8 cellular contexts compared by ENCODE assay signal in genomic region chr9:113886471-113886870, GRCh38. TPM values are rescaled to one million over a fixed set of nuclear protein-coding genes. Genes with fewer than 3 reads are reported as not detected.
DNase-seq lines count a peak whose midpoint lies in the region; ATAC-seq, FAIRE-seq and TF ChIP-seq lines count a peak whose summit lies in the region.

No MANE protein-coding gene starts in this region.

- H3K4me1 Mint-ChIP-seq in activated naive CD4-positive, alpha-beta T cell treated with anti-CD3 and anti-CD28 coated beads for 36 hours (ENCODE audit: low read depth), result peaks cover 14% of the 10 kb centered on the region
- peaks cover 29% of the 10 kb centered on the region for H3K4me1 Mint-ChIP-seq in astrocyte (ENCODE audit: low read depth, unreplicated experiment)

- H3K4me2 ChIP-seq in astrocyte (ENCODE audit: low read length), result peak overlapping the region; percentile 69

- peak; percentile 30 to 36 for ATAC-seq in activated naive CD4-positive, alpha-beta T cell treated with anti-CD3 and anti-CD28 coated beads, Interleukin-2, amount 50 U/mL, for 72 hours
- ATAC-seq in right lobe of liver (peak; percentile 56 to 73 (median 66)), upper lobe of left lung (ENCODE audit: low FRiP score in 2 of 2) (peak in 1 of 2 donors; percentile 52), GM21381 (IDR thresholded peaks at IDR 0.05; ENCODE audit: unreplicated experiment) (no peak)

- peaks cover 80% of the 10 kb centered on the region for H4K20me1 ChIP-seq in astrocyte (ENCODE audit: insufficient read depth, low read length)

- TF ChIP-seq POLR2A in right lobe of liver (IDR thresholded peaks at IDR 0.05) (no peak), upper lobe of left lung (IDR thresholded peaks at IDR 0.05) (no peak)

- H3K27me3 Mint-ChIP-seq in activated naive CD4-positive, alpha-beta T cell treated with anti-CD3 and anti-CD28 coated beads for 36 hours (ENCODE audit: low read depth), result peaks cover 3% of the 10 kb centered on the region
- H3K27me3 Mint-ChIP-seq in astrocyte (ENCODE audit: low read depth, unreplicated experiment), result no peaks in the 10 kb centered on the region

- WGBS in right lobe of liver (ENCODE audit: insufficient coverage, low coverage, low lambda C conversion rate, missing lambda C conversion rate), result 0% methylated on average over 1 of the region's 1 CpG
- 0% methylated on average over 1 of the region's 1 CpG for WGBS in upper lobe of left lung, 2 donors

- no peak for FAIRE-seq in astrocyte (lab: Jason Lieb, UNC)

- H3K9me3 ChIP-seq in astrocyte (ENCODE audit: insufficient read depth, low read depth, low read length) (peaks cover 3% of the 10 kb centered on the region), right lobe of liver (no peaks in the 10 kb centered on the region), upper lobe of left lung (peaks cover 0 to 4% (median 0%) of the 10 kb centered on the region in 4 donors)

- TF ChIP-seq EP300 in upper lobe of left lung (IDR thresholded peaks at IDR 0.05), result no peak

- TF ChIP-seq CTCF in astrocyte (IDR thresholded peaks at IDR 0.05; ENCODE audit: insufficient read depth, low read depth, low read length) (no peak), right lobe of liver (IDR thresholded peaks at IDR 0.05) (no peak), upper lobe of left lung (IDR thresholded peaks at IDR 0.05) (no peak)

- H3K4me3 ChIP-seq in astrocyte (ENCODE audit: insufficient read depth, low read depth, low read length) (no peak overlapping the region), right lobe of liver (peak overlapping the region; percentile 16 to 29 (median 21)), upper lobe of left lung (peak overlapping the region in 3 of 4 donors; percentile 20 to 46 (median 37))

- H3K4me1 ChIP-seq in astrocyte (ENCODE audit: insufficient read depth, low read length), result peaks cover 10% of the 10 kb centered on the region
- H3K4me1 ChIP-seq in right lobe of liver, result peaks cover 0 to 29% (median 15%) of the 10 kb centered on the region in 4 donors
- H3K4me1 ChIP-seq in upper lobe of left lung, result peaks cover 12 to 31% (median 18%) of the 10 kb centered on the region in 4 donors

- no peak overlapping the region for H3K4me3 Mint-ChIP-seq in activated naive CD4-positive, alpha-beta T cell treated with anti-CD3 and anti-CD28 coated beads for 36 hours
- no peak overlapping the region for H3K4me3 Mint-ChIP-seq in astrocyte (ENCODE audit: unreplicated experiment)

- H3K36me3 ChIP-seq in astrocyte (ENCODE audit: insufficient read depth, low read length) (no peaks in the 10 kb centered on the region), right lobe of liver (no peaks in the 10 kb centered on the region), upper lobe of left lung (no peaks in the 10 kb centered on the region)

- DNase-seq in activated naive CD4-positive, alpha-beta T cell treated with anti-CD3 and anti-CD28 coated beads, Interleukin-2, amount 50 U/mL, for 72 hours (ENCODE audit: low spot score in 2 of 2), result no peak
- DNase-seq in activated naive CD4-positive, alpha-beta T cell treated with anti-CD3 and anti-CD28 coated beads for 36 hours, result no peak
- no peak for DNase-seq in astrocyte (ENCODE audit: low read depth)
- no peak for DNase-seq in right lobe of liver
- DNase-seq in upper lobe of left lung, result no peak
- DNase-seq in anterior cingulate cortex (lab: John Stamatoyannopoulos, UW), result no peak
- no peak for DNase-seq in AG08396 (ENCODE audit: low spot score)

- H3K79me2 ChIP-seq in astrocyte (ENCODE audit: insufficient read depth, low read length), result peaks cover 98% of the 10 kb centered on the region

- no peaks in the 10 kb centered on the region for H3K27me3 ChIP-seq in astrocyte (ENCODE audit: insufficient read depth, low read length)
- H3K27me3 ChIP-seq in right lobe of liver, result no peaks in the 10 kb centered on the region
- no peaks in the 10 kb centered on the region for H3K27me3 ChIP-seq in upper lobe of left lung

- intact Hi-C loops in activated naive CD4-positive, alpha-beta T cell treated with anti-CD3 and anti-CD28 coated beads for 36 hours (cut with micrococcal nuclease), result no loop called here
- intact Hi-C loops in right lobe of liver (cut with DNase I), result no loop called here

- H3K27ac ChIP-seq in astrocyte (ENCODE audit: low read depth, low read length) (no peak overlapping the region), right lobe of liver (peak overlapping the region; percentile 10 to 79 (median 71)), upper lobe of left lung (peak overlapping the region; percentile 36 to 73 (median 51))

- H3K9ac ChIP-seq in astrocyte (ENCODE audit: low read length), result peak overlapping the region; percentile 28

- H3K27ac Mint-ChIP-seq in activated naive CD4-positive, alpha-beta T cell treated with anti-CD3 and anti-CD28 coated beads, Interleukin-2, amount 50 U/mL, for 72 hours, result peak overlapping the region in 1 of 2 donors; percentile 39
- H3K27ac Mint-ChIP-seq in activated naive CD4-positive, alpha-beta T cell treated with anti-CD3 and anti-CD28 coated beads for 36 hours, result no peak overlapping the region
- peak overlapping the region; percentile 13 for H3K27ac Mint-ChIP-seq in astrocyte (ENCODE audit: unreplicated experiment)

- no peaks in the 10 kb centered on the region for H3K36me3 Mint-ChIP-seq in activated naive CD4-positive, alpha-beta T cell treated with anti-CD3 and anti-CD28 coated beads, Interleukin-2, amount 50 U/mL, for 72 hours
- H3K36me3 Mint-ChIP-seq in activated naive CD4-positive, alpha-beta T cell treated with anti-CD3 and anti-CD28 coated beads for 36 hours (ENCODE audit: low read depth), result no peaks in the 10 kb centered on the region
- H3K36me3 Mint-ChIP-seq in astrocyte (ENCODE audit: low read depth, unreplicated experiment), result peaks cover 29% of the 10 kb centered on the region

- CTCF ChIA-PET in activated naive CD4-positive, alpha-beta T cell treated with anti-CD3 and anti-CD28 coated beads for 36 hours (lab: Charles Lee), result no interaction called here

- H2AFZ ChIP-seq in astrocyte (ENCODE audit: low read depth, low read length), result no peak overlapping the region

- H3K9me3 Mint-ChIP-seq in activated naive CD4-positive, alpha-beta T cell treated with anti-CD3 and anti-CD28 coated beads, Interleukin-2, amount 50 U/mL, for 72 hours, result peaks cover 3% of the 10 kb centered on the region in 2 donors
- no peaks in the 10 kb centered on the region for H3K9me3 Mint-ChIP-seq in activated naive CD4-positive, alpha-beta T cell treated with anti-CD3 and anti-CD28 coated beads for 36 hours
- H3K9me3 Mint-ChIP-seq in astrocyte (ENCODE audit: unreplicated experiment), result peaks cover 6% of the 10 kb centered on the region

RNA-seq across cellular contexts. Expression of gene ZNF618, which starts 10.4 kb away (rescaled TPM):
- under 1 TPM; 0.08 to 0.09 TPM for total RNA-seq in activated naive CD4-positive, alpha-beta T cell treated with anti-CD3 and anti-CD28 coated beads, Interleukin-2, amount 50 U/mL, for 72 hours
- total RNA-seq in activated naive CD4-positive, alpha-beta T cell treated with anti-CD3 and anti-CD28 coated beads for 36 hours, result under 1 TPM; 0.02 to 0.10 TPM
- total RNA-seq in astrocyte (29.6 and 30.1 TPM in 2 replicates), right lobe of liver (1 to 10 TPM; 2.9 to 7.9 (median 6.0) TPM), upper lobe of left lung (10 to 100 TPM in 3 of 6 donors, 1 to 10 TPM in 3; 3.2 to 11.6 (median 9.1) TPM)
